Comparison of ENCODE assay signal across 11 cellular contexts in the genomic region with DNA sequence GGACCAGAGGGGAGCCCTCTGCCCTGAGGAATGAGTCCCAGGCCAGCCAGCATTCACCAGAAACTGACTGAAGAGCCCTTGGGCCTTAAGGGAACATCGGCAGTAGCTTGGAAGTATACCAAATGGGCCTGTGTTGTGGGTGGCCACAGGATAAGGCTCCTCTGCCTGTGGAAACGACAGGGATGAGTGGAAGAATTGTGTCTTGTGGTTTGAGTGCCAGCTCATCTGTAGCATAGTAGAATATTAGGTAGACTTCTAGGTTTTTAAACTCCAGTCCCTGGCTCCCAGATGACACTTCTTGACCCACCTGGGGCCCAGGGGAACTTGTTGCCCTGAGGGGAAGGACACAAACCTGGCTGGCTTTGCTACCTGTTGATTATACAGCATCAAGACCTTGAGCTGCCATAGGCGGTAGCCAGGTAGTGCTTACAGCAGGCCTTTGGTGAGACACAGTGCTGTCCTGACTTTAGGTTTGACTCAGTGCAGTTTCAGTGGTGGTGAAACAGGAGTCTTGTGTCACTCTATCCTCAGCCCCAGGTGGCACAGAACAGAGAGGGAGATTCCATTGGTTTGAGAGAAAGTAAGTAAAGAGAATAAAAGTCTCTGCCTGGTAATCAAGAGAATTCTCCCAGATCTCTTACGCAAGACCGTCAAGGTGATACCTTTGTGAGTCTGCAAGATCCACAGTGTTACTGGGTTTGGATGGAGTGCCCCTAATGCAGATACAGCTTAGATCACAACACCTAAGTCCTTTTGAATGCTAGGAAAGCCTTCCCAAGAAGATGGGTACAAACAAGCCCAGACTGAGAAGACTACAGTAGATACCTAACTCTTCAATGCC. TPM values are rescaled to one million over a fixed set of nuclear protein-coding genes. Genes with fewer than 3 reads are reported as not detected.
A peak's percentile ranks its signal among the peaks of the same experiment; 100 is the strongest.
DNase-seq lines count a peak whose midpoint lies in the region; ATAC-seq and TF ChIP-seq lines count a peak whose summit lies in the region.
"Had no signal": no experiment of that assay in that cellular context is flagged by ENCODE, and none has a peak within 500 bp of the region (broad histone marks: within the 10 kb centered on the region; RNA-seq: fewer than 3 reads in every experiment).

No MANE protein-coding gene starts in this region.

- no peaks in the 10 kb centered on the region for H3K27me3 ChIP-seq in PC-9 (ENCODE audit: insufficient read depth, low read depth)
- H3K27me3 ChIP-seq: sigmoid colon had no signal

- no peak overlapping the region for H2AFZ ChIP-seq in PC-9

- H3K9me3 ChIP-seq in PC-9 (ENCODE audit: insufficient read depth, low read depth) = no peaks in the 10 kb centered on the region
- H3K9me3 ChIP-seq: A549, sigmoid colon had no signal

- DNase-seq in activated CD4-positive, alpha-beta memory T cell treated with anti-CD3 and anti-CD28 coated beads for 36 hours = peak; percentile 55
- no peak for DNase-seq in activated CD4-positive, alpha-beta memory T cell treated with anti-CD3 and anti-CD28 coated beads, Interleukin-2, amount 10 ng/mL, durations not matched to agents 7 days and 5 days
- DNase-seq in epidermal melanocyte (ENCODE audit: insufficient read length, low spot score) = no peak
- DNase-seq in PC-9 = no peak
- DNase-seq: activated CD8-positive, alpha-beta memory T cell treated with anti-CD3 and anti-CD28 coated beads for 24 hours; sigmoid colon had no signal

- no peak overlapping the region for H3K27ac Mint-ChIP-seq in activated CD4-positive, alpha-beta memory T cell treated with anti-CD3 and anti-CD28 coated beads for 36 hours
- H3K27ac Mint-ChIP-seq in activated CD4-positive, alpha-beta memory T cell treated with anti-CD3 and anti-CD28 coated beads, Interleukin-2, amount 10 ng/mL, durations not matched to agents 7 days and 5 days = no peak overlapping the region
- no peak overlapping the region for H3K27ac Mint-ChIP-seq in activated T-helper 17 cell treated with anti-CD3 and anti-CD28 coated beads, Interleukin-2, amount 50 U/mL, for 72 hours

- no peak overlapping the region for H3K4me3 Mint-ChIP-seq in activated CD4-positive, alpha-beta memory T cell treated with anti-CD3 and anti-CD28 coated beads for 36 hours
- H3K4me3 Mint-ChIP-seq in activated CD4-positive, alpha-beta memory T cell treated with anti-CD3 and anti-CD28 coated beads, Interleukin-2, amount 10 ng/mL, durations not matched to agents 7 days and 5 days = no peak overlapping the region
- no peak overlapping the region for H3K4me3 Mint-ChIP-seq in activated T-helper 17 cell treated with anti-CD3 and anti-CD28 coated beads, Interleukin-2, amount 50 U/mL, for 72 hours

- intact Hi-C loops in activated CD4-positive, alpha-beta memory T cell treated with anti-CD3 and anti-CD28 coated beads for 36 hours (cut with micrococcal nuclease) = loop anchor here (5.0 kb wide), 2 partner anchors 187 to 753 kb away; a partner anchor contains a TSS
- intact Hi-C loops in PC-9 (cut with micrococcal nuclease; ENCODE audit: unreplicated experiment) = loop anchor here (10.0 kb wide), 2 partner anchors 115 to 225 kb away; no protein-coding TSS in a partner anchor

- no peak overlapping the region for H3K4me3 ChIP-seq in PC-9
- H3K4me3 ChIP-seq: A549, sigmoid colon had no signal

- H3K9me3 Mint-ChIP-seq in activated CD4-positive, alpha-beta memory T cell treated with anti-CD3 and anti-CD28 coated beads for 36 hours = no peaks in the 10 kb centered on the region
- peaks cover 21% of the 10 kb centered on the region for H3K9me3 Mint-ChIP-seq in activated CD4-positive, alpha-beta memory T cell treated with anti-CD3 and anti-CD28 coated beads, Interleukin-2, amount 10 ng/mL, durations not matched to agents 7 days and 5 days
- H3K9me3 Mint-ChIP-seq in activated T-helper 17 cell treated with anti-CD3 and anti-CD28 coated beads, Interleukin-2, amount 50 U/mL, for 72 hours = peaks cover 4% of the 10 kb centered on the region

- no peaks in the 10 kb centered on the region for H3F3A ChIP-seq in PC-9 (ENCODE audit: insufficient read depth, low read depth)

- no peaks in the 10 kb centered on the region for H4K20me1 ChIP-seq in PC-9 (ENCODE audit: insufficient read depth)

- H3K36me3 Mint-ChIP-seq in activated CD4-positive, alpha-beta memory T cell treated with anti-CD3 and anti-CD28 coated beads for 36 hours = peaks cover 9% of the 10 kb centered on the region
- peaks cover 36% of the 10 kb centered on the region for H3K36me3 Mint-ChIP-seq in activated CD4-positive, alpha-beta memory T cell treated with anti-CD3 and anti-CD28 coated beads, Interleukin-2, amount 10 ng/mL, durations not matched to agents 7 days and 5 days (ENCODE audit: low read depth)
- H3K36me3 Mint-ChIP-seq in activated T-helper 17 cell treated with anti-CD3 and anti-CD28 coated beads, Interleukin-2, amount 50 U/mL, for 72 hours (ENCODE audit: low read depth) = no peaks in the 10 kb centered on the region

- BruUV-seq in PC-9 (replicated peaks; lab: Mats Ljungman, UMichigan) = no TSS peak

- CTCF ChIA-PET in activated CD4-positive, alpha-beta memory T cell treated with anti-CD3 and anti-CD28 coated beads for 36 hours (lab: Charles Lee) = interaction anchor here (1.2 kb wide), 1 partner anchor 8 kb away, joined by 3 read pairs; no protein-coding TSS in a partner anchor
- CTCF ChIA-PET in activated CD4-positive, alpha-beta memory T cell treated with anti-CD3 and anti-CD28 coated beads, Interleukin-2, amount 10 ng/mL, durations not matched to agents 7 days and 5 days (lab: Charles Lee) = no interaction called here
- CTCF ChIA-PET in PC-9 (lab: Charles Lee) = no interaction called here

- no peaks in the 10 kb centered on the region for H3K4me1 ChIP-seq in PC-9 (replicated peaks; ENCODE audit: insufficient read depth)
- H3K4me1 ChIP-seq: A549, sigmoid colon had no signal

- ATAC-seq in GM21360 (IDR thresholded peaks at IDR 0.05; ENCODE audit: unreplicated experiment) (peak; percentile 75), HG03039 (IDR thresholded peaks at IDR 0.05; ENCODE audit: unreplicated experiment) (peak; percentile 90), GM21737 (IDR thresholded peaks at IDR 0.05; ENCODE audit: unreplicated experiment) (no peak)
- peak; percentile 88 for ATAC-seq in activated T-helper 17 cell treated with anti-CD3 and anti-CD28 coated beads, Interleukin-2, amount 50 U/mL, for 72 hours (replicated peaks)
- ATAC-seq: A549 had no signal

- no peaks in the 10 kb centered on the region; the same call in 1 of the 2 replicates for H3K9me2 ChIP-seq in PC-9 (ENCODE audit: insufficient read depth)

- H3K27me3 Mint-ChIP-seq in activated CD4-positive, alpha-beta memory T cell treated with anti-CD3 and anti-CD28 coated beads for 36 hours = no peaks in the 10 kb centered on the region
- no peaks in the 10 kb centered on the region for H3K27me3 Mint-ChIP-seq in activated CD4-positive, alpha-beta memory T cell treated with anti-CD3 and anti-CD28 coated beads, Interleukin-2, amount 10 ng/mL, durations not matched to agents 7 days and 5 days
- H3K27me3 Mint-ChIP-seq in activated T-helper 17 cell treated with anti-CD3 and anti-CD28 coated beads, Interleukin-2, amount 50 U/mL, for 72 hours = no peaks in the 10 kb centered on the region

- POLR2A ChIA-PET in activated CD4-positive, alpha-beta memory T cell treated with anti-CD3 and anti-CD28 coated beads for 36 hours (lab: Charles Lee) = no interaction called here
- POLR2A ChIA-PET in activated CD4-positive, alpha-beta memory T cell treated with anti-CD3 and anti-CD28 coated beads, Interleukin-2, amount 10 ng/mL, durations not matched to agents 7 days and 5 days (lab: Charles Lee) = no interaction called here
- POLR2A ChIA-PET in PC-9 (lab: Charles Lee; ENCODE audit: unreplicated experiment) = no interaction called here

- H3K4me2 ChIP-seq in PC-9 = no peak overlapping the region
- H3K4me2 ChIP-seq: A549 had no signal

- no peaks in the 10 kb centered on the region for H3K79me2 ChIP-seq in PC-9 (ENCODE audit: low read depth)

- TF ChIP-seq CTCF in PC-9 (conservative IDR thresholded peaks at IDR 0.05) = no peak

- H3K27ac ChIP-seq in PC-9 = no peak overlapping the region
- H3K27ac ChIP-seq: A549, sigmoid colon had no signal

- H3K36me3 ChIP-seq in PC-9 (ENCODE audit: low read depth) = no peaks in the 10 kb centered on the region
- H3K36me3 ChIP-seq: sigmoid colon had no signal

- peaks cover 39% of the 10 kb centered on the region for H3K4me1 Mint-ChIP-seq in activated CD4-positive, alpha-beta memory T cell treated with anti-CD3 and anti-CD28 coated beads for 36 hours (ENCODE audit: low read depth)
- H3K4me1 Mint-ChIP-seq in activated CD4-positive, alpha-beta memory T cell treated with anti-CD3 and anti-CD28 coated beads, Interleukin-2, amount 10 ng/mL, durations not matched to agents 7 days and 5 days = peaks cover 28% of the 10 kb centered on the region
- H3K4me1 Mint-ChIP-seq in activated T-helper 17 cell treated with anti-CD3 and anti-CD28 coated beads, Interleukin-2, amount 50 U/mL, for 72 hours = peaks cover 42% of the 10 kb centered on the region

RNA-seq across cellular contexts. Expression of a gene that starts 50.2 kb away (rescaled TPM):
- total RNA-seq in activated CD4-positive, alpha-beta memory T cell treated with anti-CD3 and anti-CD28 coated beads for 36 hours = 10 to 100 TPM; 30.5 to 30.9 TPM
- total RNA-seq in activated CD4-positive, alpha-beta memory T cell treated with anti-CD3 and anti-CD28 coated beads, Interleukin-2, amount 10 ng/mL, durations not matched to agents 7 days and 5 days = 10 to 100 TPM; 76.8 to 80.5 TPM
- total RNA-seq in activated T-helper 17 cell treated with anti-CD3 and anti-CD28 coated beads, Interleukin-2, amount 50 U/mL, for 72 hours = 10 to 100 TPM; 38.4 to 54.1 TPM
- 56.7 and 57.4 TPM in 2 replicates for total RNA-seq in PC-9 (2021)
